Comparison of ENCODE assay signal across 12 cellular contexts in the genomic region with DNA sequence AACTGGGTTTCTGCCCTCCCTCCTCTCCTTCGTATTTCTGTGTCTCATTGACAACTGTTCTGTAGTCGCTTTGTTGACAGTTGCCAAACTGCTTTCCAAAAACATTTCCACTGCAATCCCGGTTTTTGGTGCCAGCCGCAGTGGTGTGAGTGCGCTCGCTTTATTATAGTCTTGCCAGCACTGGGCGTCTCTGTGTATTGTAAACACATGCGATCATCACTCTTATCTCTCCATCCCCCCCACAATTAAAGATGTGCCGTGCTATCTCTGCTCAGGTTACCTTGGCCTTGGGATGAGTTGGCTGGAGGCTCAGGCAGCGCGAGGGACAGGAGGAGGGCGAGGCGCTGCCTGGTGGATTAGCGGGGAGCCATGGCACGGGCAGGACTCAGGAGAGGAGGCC. TPM values are rescaled to one million over a fixed set of nuclear protein-coding genes. Genes with fewer than 3 reads are reported as not detected.
"Had no signal": no experiment of that assay in that cellular context is flagged by ENCODE, and none has a peak within 500 bp of the region (broad histone marks: within the 10 kb centered on the region; RNA-seq: fewer than 3 reads in every experiment).

No MANE protein-coding gene starts in this region.

RNA-seq across cellular contexts. Expression of a gene that starts 25.9 kb away (rescaled TPM):
- total RNA-seq: cerebellum, chondrocyte, dermis blood vessel endothelial cell, dermis microvascular lymphatic vessel endothelial cell, epithelial cell of proximal tubule, esophagus mucosa, esophagus muscularis mucosa, fibroblast of lung, fibroblast of villous mesenchyme, foreskin keratinocyte, glomerular endothelial cell, heart right ventricle had no signal
- polyA plus RNA-seq: fibroblast of lung, foreskin keratinocyte had no signal
